8 cellular contexts compared by ENCODE assay signal in genomic region chr12:57229041-57229633, GRCh38. TPM values are rescaled to one million over a fixed set of nuclear protein-coding genes. Genes with fewer than 3 reads are reported as not detected.
DNase-seq lines count a peak whose midpoint lies in the region; ATAC-seq and TF ChIP-seq lines count a peak whose summit lies in the region.

No MANE protein-coding gene starts in this region.

- peaks cover 45% of the 10 kb centered on the region for H3K36me3 Mint-ChIP-seq in activated naive CD8-positive, alpha-beta T cell treated with anti-CD3 and anti-CD28 coated beads for 36 hours

- H3K27ac ChIP-seq in HUES48 (ENCODE audit: low read depth, low read length): peak overlapping the region; percentile 95
- H3K27ac ChIP-seq in lower lobe of right lung: peak overlapping the region; percentile 61
- H3K27ac ChIP-seq in body of pancreas: peak overlapping the region in 2 of 4 donors; percentile 66 to 72

- H3K27me3 ChIP-seq in HUES48 (ENCODE audit: control insufficient read depth, insufficient read depth, low read length) (peaks cover 53% of the 10 kb centered on the region), lower lobe of right lung (ENCODE audit: low read depth) (peaks cover 34% of the 10 kb centered on the region), body of pancreas (peaks cover 0 to 8% of the 10 kb centered on the region in 2 donors)

- intact Hi-C loops in lower lobe of right lung (cut with DNase I): no loop called here
- intact Hi-C loops in body of pancreas (cut with DNase I): no loop called here

- peak; percentile 60 for DNase-seq in NCI-H748 treated with DMSO at 0.1 percent for 48 hours (lab: John Stamatoyannopoulos, UW)
- no peak for DNase-seq in NCI-H748 (lab: John Stamatoyannopoulos, UW; ENCODE audit: unreplicated experiment)
- no peak for DNase-seq in activated naive CD8-positive, alpha-beta T cell treated with anti-CD3 and anti-CD28 coated beads for 36 hours
- DNase-seq in lower lobe of right lung: no peak
- DNase-seq in NCI-H345 (lab: John Stamatoyannopoulos, UW): no peak
- no peak for DNase-seq in NK-92 treated with Interleukin-12 subunit alpha and Interleukin-12 subunit beta, amount 100 ng/mL, for 24 hours (lab: John Stamatoyannopoulos, UW)
- no peak for DNase-seq in body of pancreas

- no peak overlapping the region for H3K9ac ChIP-seq in HUES48 (ENCODE audit: low read depth, low read length)

- H3K4me3 Mint-ChIP-seq in activated naive CD8-positive, alpha-beta T cell treated with anti-CD3 and anti-CD28 coated beads for 36 hours: peak overlapping the region; percentile 99

- peak overlapping the region; percentile 99 for H3K27ac Mint-ChIP-seq in activated naive CD8-positive, alpha-beta T cell treated with anti-CD3 and anti-CD28 coated beads for 36 hours

- H3K36me3 ChIP-seq in HUES48 (ENCODE audit: control insufficient read depth, insufficient read depth, low read length) (peaks cover 35% of the 10 kb centered on the region), lower lobe of right lung (peaks cover 29% of the 10 kb centered on the region), body of pancreas (replicated peaks in 1 of 2; ENCODE audit: insufficient read depth in 1 of 2, low read depth in 2 of 2) (peaks cover 8 to 12% of the 10 kb centered on the region in 2 donors)

- TF ChIP-seq POLR2A in body of pancreas (IDR thresholded peaks at IDR 0.05): no peak

- H3K4me1 ChIP-seq in HUES48 (ENCODE audit: control insufficient read depth, insufficient read depth, low read length) (peaks cover 23% of the 10 kb centered on the region), lower lobe of right lung (peaks cover 44% of the 10 kb centered on the region), body of pancreas (peaks cover 35% of the 10 kb centered on the region)

- H3K9me3 Mint-ChIP-seq in activated naive CD8-positive, alpha-beta T cell treated with anti-CD3 and anti-CD28 coated beads for 36 hours: no peaks in the 10 kb centered on the region

- WGBS in body of pancreas, 2 donors: 9 to 11% methylated on average over 9 of the region's 9 CpGs

- ATAC-seq in lower lobe of right lung (no peak), body of pancreas (no peak)

- H3K4me3 ChIP-seq in HUES48 (ENCODE audit: low read depth, low read length): peak overlapping the region; percentile 76
- H3K4me3 ChIP-seq in lower lobe of right lung: peak overlapping the region; percentile 58
- H3K4me3 ChIP-seq in body of pancreas: no peak overlapping the region

- H3K27me3 Mint-ChIP-seq in activated naive CD8-positive, alpha-beta T cell treated with anti-CD3 and anti-CD28 coated beads for 36 hours: peaks cover 38% of the 10 kb centered on the region

- H3K9me3 ChIP-seq in HUES48 (ENCODE audit: control insufficient read depth, insufficient read depth, low read length) (no peaks in the 10 kb centered on the region), lower lobe of right lung (no peaks in the 10 kb centered on the region), body of pancreas (no peaks in the 10 kb centered on the region)

- TF ChIP-seq CTCF in lower lobe of right lung (IDR thresholded peaks at IDR 0.05) (no peak), body of pancreas (IDR thresholded peaks at IDR 0.05) (peak in 2 of 7 experiments; percentile 9 to 26)

- H3K4me1 Mint-ChIP-seq in activated naive CD8-positive, alpha-beta T cell treated with anti-CD3 and anti-CD28 coated beads for 36 hours: peaks cover 59% of the 10 kb centered on the region

RNA-seq across cellular contexts. Expression of gene SHMT2, which starts 0.4 kb away (rescaled TPM):
- 100 to 1,000 TPM; 517 to 532 TPM for total RNA-seq in activated naive CD8-positive, alpha-beta T cell treated with anti-CD3 and anti-CD28 coated beads for 36 hours
- total RNA-seq in lower lobe of right lung (66.6 TPM), body of pancreas (10 to 100 TPM; 47.7 to 77.5 TPM)

RNA-seq across cellular contexts. Expression of gene NXPH4, which starts 12.5 kb away (rescaled TPM):
- under 1 TPM; 0.19 to 0.26 TPM for total RNA-seq in activated naive CD8-positive, alpha-beta T cell treated with anti-CD3 and anti-CD28 coated beads for 36 hours
- not detected for total RNA-seq in lower lobe of right lung
- total RNA-seq in body of pancreas: 1 to 10 TPM; 2.9 to 4.6 TPM

RNA-seq across cellular contexts. Expression of gene STAC3, which starts 21.9 kb away (rescaled TPM):
- 1 to 10 TPM; 2.0 to 2.6 TPM for total RNA-seq in activated naive CD8-positive, alpha-beta T cell treated with anti-CD3 and anti-CD28 coated beads for 36 hours
- total RNA-seq in lower lobe of right lung (8.7 TPM), body of pancreas (1 to 10 TPM in 1 of 2 donors, under 1 TPM in 1; 0.78 to 2.0 TPM)

Comparison
In these comparisons a context has a peak if more than half of its experiments do, and no peak if none do; other contexts are left out.
1. H3K4me3 ChIP-seq: peak in HUES48 (single experiment) and lower lobe of right lung (single experiment); none in body of pancreas (0 of 2).